Comparison of ENCODE assay signal across 13 cellular contexts in genomic region chr6:118574051-118574865, GRCh38. TPM values are rescaled to one million over a fixed set of nuclear protein-coding genes. Genes with fewer than 3 reads are reported as not detected.
DNase-seq lines count a peak whose midpoint lies in the region; ATAC-seq and TF ChIP-seq lines count a peak whose summit lies in the region.
"Had no signal": no experiment of that assay in that cellular context is flagged by ENCODE, and none has a peak within 500 bp of the region (broad histone marks: within the 10 kb centered on the region; RNA-seq: fewer than 3 reads in every experiment).

No MANE protein-coding gene starts in this region.

- CTCF ChIA-PET in PC-9 (lab: Charles Lee), result no interaction called here

- no peaks in the 10 kb centered on the region for H3K9me2 ChIP-seq in PC-9 (ENCODE audit: insufficient read depth)

- H3K79me2 ChIP-seq in PC-9 (ENCODE audit: low read depth), result no peaks in the 10 kb centered on the region

- no TSS peak for BruUV-seq in PC-9 (replicated peaks; lab: Mats Ljungman, UMichigan)

- H2AFZ ChIP-seq in PC-9, result no peak overlapping the region

- H3K4me1 Mint-ChIP-seq in activated T-helper 1 cell treated with anti-CD3 and anti-CD28 coated beads, Interleukin-12 subunit alpha, Interleukin-12 subunit beta, Interleukin-2, Interleukin-4 antibody, amounts not matched to agents 30 ng/mL and 10 ng/mL and 1 ng/mL, durations not matched to agents 14 hours and 24 hours and 36 hours (ENCODE audit: low read depth), result no peaks in the 10 kb centered on the region
- H3K4me1 Mint-ChIP-seq in glutamatergic neuron (ENCODE audit: low read depth, unreplicated experiment), result no peaks in the 10 kb centered on the region

- ATAC-seq in GM18498 (IDR thresholded peaks at IDR 0.05; ENCODE audit: unreplicated experiment), result peak; percentile 53
- ATAC-seq in aorta (ENCODE audit: low FRiP score), result no peak
- ATAC-seq in omental fat pad (ENCODE audit: low FRiP score), result no peak
- ATAC-seq: mucosa of descending colon had no signal

- no peak overlapping the region for H3K4me2 ChIP-seq in PC-9

- no peaks in the 10 kb centered on the region for H4K20me1 ChIP-seq in PC-9 (ENCODE audit: insufficient read depth)

- intact Hi-C loops in activated T-helper 1 cell treated with anti-CD3 and anti-CD28 coated beads, Interleukin-12 subunit alpha, Interleukin-12 subunit beta, Interleukin-2, Interleukin-4 antibody, amounts not matched to agents 30 ng/mL and 10 ng/mL and 1 ng/mL, durations not matched to agents 14 hours and 24 hours and 36 hours (cut with micrococcal nuclease), result no loop called here
- intact Hi-C loops in head of caudate nucleus (cut with DNase I), result no loop called here
- intact Hi-C loops in PC-9 (cut with micrococcal nuclease; ENCODE audit: unreplicated experiment), result no loop called here
- intact Hi-C loops in aorta (cut with DNase I), result no loop called here

- H3K27ac ChIP-seq in PC-9 (no peak overlapping the region), aorta (ENCODE audit: low read depth in 1 of 2, low read length in 2 of 2) (no peak overlapping the region)
- H3K27ac ChIP-seq: stomach had no signal

- WGBS in aorta, 2 donors, result 93 to 98% methylated on average over 13 of the region's 13 CpGs

- H3K4me1 ChIP-seq in PC-9 (replicated peaks; ENCODE audit: insufficient read depth) (no peaks in the 10 kb centered on the region), aorta (ENCODE audit: control insufficient read depth in 1 of 2, insufficient read depth in 2 of 2, low read length in 2 of 2) (no peaks in the 10 kb centered on the region)

- peaks cover 54% of the 10 kb centered on the region for H3K9me3 Mint-ChIP-seq in activated T-helper 1 cell treated with anti-CD3 and anti-CD28 coated beads, Interleukin-12 subunit alpha, Interleukin-12 subunit beta, Interleukin-2, Interleukin-4 antibody, amounts not matched to agents 30 ng/mL and 10 ng/mL and 1 ng/mL, durations not matched to agents 14 hours and 24 hours and 36 hours
- peaks cover 27% of the 10 kb centered on the region for H3K9me3 Mint-ChIP-seq in glutamatergic neuron (ENCODE audit: unreplicated experiment)

- H3K27me3 Mint-ChIP-seq in activated T-helper 1 cell treated with anti-CD3 and anti-CD28 coated beads, Interleukin-12 subunit alpha, Interleukin-12 subunit beta, Interleukin-2, Interleukin-4 antibody, amounts not matched to agents 30 ng/mL and 10 ng/mL and 1 ng/mL, durations not matched to agents 14 hours and 24 hours and 36 hours (ENCODE audit: insufficient read depth), result no peaks in the 10 kb centered on the region
- H3K27me3 Mint-ChIP-seq in glutamatergic neuron (ENCODE audit: unreplicated experiment), result peaks cover 5% of the 10 kb centered on the region
- H3K27me3 Mint-ChIP-seq: central memory CD8-positive, alpha-beta T cell had no signal

- peaks cover 12% of the 10 kb centered on the region; the same call in 1 of the 2 replicates for H3K36me3 ChIP-seq in PC-9 (ENCODE audit: low read depth)
- H3K36me3 ChIP-seq in aorta (ENCODE audit: control insufficient read depth in 1 of 2, insufficient read depth in 2 of 2, low read length in 1 of 2), result no peaks in the 10 kb centered on the region

- H3F3A ChIP-seq in PC-9 (ENCODE audit: insufficient read depth, low read depth), result no peaks in the 10 kb centered on the region

- H3K4me3 ChIP-seq in AG10803 (ENCODE audit: low read length) (no peak overlapping the region), PC-9 (no peak overlapping the region), aorta (ENCODE audit: low read length in 2 of 2) (no peak overlapping the region)
- H3K4me3 ChIP-seq: mucosa of descending colon, stomach had no signal

- no peak overlapping the region for H3K4me3 Mint-ChIP-seq in activated T-helper 1 cell treated with anti-CD3 and anti-CD28 coated beads, Interleukin-12 subunit alpha, Interleukin-12 subunit beta, Interleukin-2, Interleukin-4 antibody, amounts not matched to agents 30 ng/mL and 10 ng/mL and 1 ng/mL, durations not matched to agents 14 hours and 24 hours and 36 hours
- H3K4me3 Mint-ChIP-seq in glutamatergic neuron (ENCODE audit: unreplicated experiment), result peak overlapping the region; percentile 8
- H3K4me3 Mint-ChIP-seq: central memory CD8-positive, alpha-beta T cell had no signal

- DNase-seq in AG10803 (ENCODE audit: low read depth), result peak; percentile 40
- DNase-seq in activated T-helper 1 cell treated with anti-CD3 and anti-CD28 coated beads, Interleukin-12 subunit alpha, Interleukin-12 subunit beta, Interleukin-2, Interleukin-4 antibody, amounts not matched to agents 30 ng/mL and 10 ng/mL and 1 ng/mL, durations not matched to agents 14 hours and 24 hours and 36 hours (ENCODE audit: low spot score), result no peak
- DNase-seq in glutamatergic neuron, result no peak
- DNase-seq in head of caudate nucleus, result no peak
- DNase-seq in PC-9, result no peak
- no peak for DNase-seq in aorta
- DNase-seq in omental fat pad (ENCODE audit: low spot score), result no peak
- DNase-seq: mucosa of descending colon, NCI-H2029, SIG-M5, stomach had no signal

- POLR2A ChIA-PET in PC-9 (lab: Charles Lee; ENCODE audit: unreplicated experiment), result no interaction called here

- peaks cover 48% of the 10 kb centered on the region for H3K36me3 Mint-ChIP-seq in activated T-helper 1 cell treated with anti-CD3 and anti-CD28 coated beads, Interleukin-12 subunit alpha, Interleukin-12 subunit beta, Interleukin-2, Interleukin-4 antibody, amounts not matched to agents 30 ng/mL and 10 ng/mL and 1 ng/mL, durations not matched to agents 14 hours and 24 hours and 36 hours (ENCODE audit: low read depth)
- peaks cover 52% of the 10 kb centered on the region for H3K36me3 Mint-ChIP-seq in glutamatergic neuron (ENCODE audit: unreplicated experiment)

- peak overlapping the region; percentile 19 for H3K27ac Mint-ChIP-seq in activated T-helper 1 cell treated with anti-CD3 and anti-CD28 coated beads, Interleukin-12 subunit alpha, Interleukin-12 subunit beta, Interleukin-2, Interleukin-4 antibody, amounts not matched to agents 30 ng/mL and 10 ng/mL and 1 ng/mL, durations not matched to agents 14 hours and 24 hours and 36 hours
- peak overlapping the region; percentile 57 for H3K27ac Mint-ChIP-seq in glutamatergic neuron (ENCODE audit: unreplicated experiment)

- H3K27me3 ChIP-seq in PC-9 (ENCODE audit: insufficient read depth, low read depth), result no peaks in the 10 kb centered on the region
- no peaks in the 10 kb centered on the region for H3K27me3 ChIP-seq in aorta (ENCODE audit: control insufficient read depth in 1 of 2, insufficient read depth in 2 of 2, low read length in 1 of 2)
- H3K27me3 ChIP-seq: stomach had no signal

- H3K9me3 ChIP-seq in PC-9 (ENCODE audit: insufficient read depth, low read depth) (peaks cover 32% of the 10 kb centered on the region), aorta (ENCODE audit: control insufficient read depth, low read length) (peaks cover 4% of the 10 kb centered on the region)

- TF ChIP-seq CTCF in AG10803 (conservative IDR thresholded peaks at IDR 0.05; ENCODE audit: low read length) (no peak), glutamatergic neuron (IDR thresholded peaks at IDR 0.05; ENCODE audit: partially characterized antibody, unreplicated experiment) (no peak), PC-9 (conservative IDR thresholded peaks at IDR 0.05) (no peak), omental fat pad (IDR thresholded peaks at IDR 0.05) (no peak)

RNA-seq across cellular contexts. Expression of gene PLN, which starts 26.2 kb away (rescaled TPM):
- total RNA-seq in activated T-helper 1 cell treated with anti-CD3 and anti-CD28 coated beads, Interleukin-12 subunit alpha, Interleukin-12 subunit beta, Interleukin-2, Interleukin-4 antibody, amounts not matched to agents 30 ng/mL and 10 ng/mL and 1 ng/mL, durations not matched to agents 14 hours and 24 hours and 36 hours, result not detected in 2 replicates
- total RNA-seq in glutamatergic neuron (ENCODE audit: unreplicated experiment), result not detected
- not detected in 2 replicates for total RNA-seq in PC-9 (2021)
- 100 to 1,000 TPM; 232 to 587 TPM for total RNA-seq in aorta
- polyA plus RNA-seq in aorta, result 100 to 1,000 TPM; 539 to 955 TPM
- 10 to 100 TPM in 1 of 4 donors, 1 to 10 TPM in 3; 3.4 to 41.0 (median 3.8) TPM for total RNA-seq in omental fat pad

Comparison
In these comparisons a context has a peak if more than half of its experiments do, and no peak if none do; other contexts are left out.
1. RNA of gene PLN, which starts 26.2 kb away (total RNA-seq): 232 to 587 TPM in aorta; 3.4 to 41.0 TPM in omental fat pad, not detected in activated T-helper 1 cell treated with anti-CD3 and anti-CD28 coated beads, Interleukin-12 subunit alpha, Interleukin-12 subunit beta, Interleukin-2, Interleukin-4 antibody, amounts not matched to agents 30 ng/mL and 10 ng/mL and 1 ng/mL, durations not matched to agents 14 hours and 24 hours and 36 hours, not detected in glutamatergic neuron (single experiment) and not detected in PC-9; every median in the first group is over 4 times any median in the second.